11 cellular contexts compared by ENCODE assay signal in genomic region chr7:70092314-70093303, GRCh38.
DNase-seq lines count a peak whose midpoint lies in the region; ATAC-seq and TF ChIP-seq lines count a peak whose summit lies in the region.
"Had no signal": no experiment of that assay in that cellular context is flagged by ENCODE, and none has a peak within 500 bp of the region (broad histone marks: within the 10 kb centered on the region; RNA-seq: fewer than 3 reads in every experiment).

No MANE protein-coding gene starts in this region.

- no peaks in the 10 kb centered on the region for H3K27me3 ChIP-seq in WERI-Rb-1 (ENCODE audit: insufficient read depth, low read depth, severe bottlenecking)

- peak overlapping the region; percentile 48 for H3K27ac ChIP-seq in WERI-Rb-1
- H3K27ac ChIP-seq: C4-2B had no signal

- H3K9me3 ChIP-seq in WERI-Rb-1 (ENCODE audit: severe bottlenecking) = no peaks in the 10 kb centered on the region

- DNase-seq in AG08396 (ENCODE audit: low spot score) (peak; percentile 14), NCI-H128 (lab: John Stamatoyannopoulos, UW; ENCODE audit: unreplicated experiment) (peak; percentile 72), WERI-Rb-1 (peak; percentile 35), left kidney (ENCODE audit: low read depth, low spot score) (peak; percentile 71), T-helper 1 cell (no peak)
- DNase-seq: activated B cell treated with CpG ODN at 0.5 μM for 24 hours; stimulated activated CD4-positive, alpha-beta T cell treated with anti-CD3 and anti-CD28 coated beads, Interleukin-12 subunit alpha, Interleukin-12 subunit beta, amount 100 ng/mL, for 4 hours had no signal

- peak overlapping the region; percentile 29 for H3K4me3 ChIP-seq in WERI-Rb-1 (ENCODE audit: low read depth, low read length)

- ATAC-seq in HG02759 (IDR thresholded peaks at IDR 0.05; ENCODE audit: unreplicated experiment) = no peak
- no peak for ATAC-seq in HG03039 (IDR thresholded peaks at IDR 0.05; ENCODE audit: unreplicated experiment)
- no peak for ATAC-seq in HG02852 (IDR thresholded peaks at IDR 0.05; ENCODE audit: unreplicated experiment)

- H3K36me3 ChIP-seq in WERI-Rb-1 = no peaks in the 10 kb centered on the region

- TF ChIP-seq CTCF in WERI-Rb-1 (IDR thresholded peaks at IDR 0.05; ENCODE audit: low read depth, low read length) = no peak

Comparison
In these comparisons a context has a peak if more than half of its experiments do, and no peak if none do; other contexts are left out.
1. DNase-seq: peak in AG08396 (single experiment), NCI-H128 (single experiment), WERI-Rb-1 (single experiment) and left kidney (single experiment); none in T-helper 1 cell (0 of 5).